In genomic region chrX:1624158-1624860, GRCh38 we compare ENCODE assay signal across 14 cellular contexts. TPM values are rescaled to one million over a fixed set of nuclear protein-coding genes. Genes with fewer than 3 reads are reported as not detected.
"Had no signal": no experiment of that assay in that cellular context is flagged by ENCODE, and none has a peak within 500 bp of the region (broad histone marks: within the 10 kb centered on the region; RNA-seq: fewer than 3 reads in every experiment).

No MANE protein-coding gene starts in this region.

RNA-seq across cellular contexts. Expression of gene ASMT, which starts 9.4 kb away (rescaled TPM):
- total RNA-seq: dermis blood vessel endothelial cell, endothelial cell of umbilical vein, epithelial cell of proximal tubule, fibroblast of lung, foreskin keratinocyte, heart left ventricle, hepatocyte, left lobe of liver, liver, osteocyte, right atrium auricular region, smooth muscle cell, transverse colon, vagina had no signal
- polyA plus RNA-seq: endothelial cell of umbilical vein, fibroblast of lung, foreskin keratinocyte, hepatocyte had no signal
